9 cellular contexts compared by ENCODE assay signal in the genomic region with DNA sequence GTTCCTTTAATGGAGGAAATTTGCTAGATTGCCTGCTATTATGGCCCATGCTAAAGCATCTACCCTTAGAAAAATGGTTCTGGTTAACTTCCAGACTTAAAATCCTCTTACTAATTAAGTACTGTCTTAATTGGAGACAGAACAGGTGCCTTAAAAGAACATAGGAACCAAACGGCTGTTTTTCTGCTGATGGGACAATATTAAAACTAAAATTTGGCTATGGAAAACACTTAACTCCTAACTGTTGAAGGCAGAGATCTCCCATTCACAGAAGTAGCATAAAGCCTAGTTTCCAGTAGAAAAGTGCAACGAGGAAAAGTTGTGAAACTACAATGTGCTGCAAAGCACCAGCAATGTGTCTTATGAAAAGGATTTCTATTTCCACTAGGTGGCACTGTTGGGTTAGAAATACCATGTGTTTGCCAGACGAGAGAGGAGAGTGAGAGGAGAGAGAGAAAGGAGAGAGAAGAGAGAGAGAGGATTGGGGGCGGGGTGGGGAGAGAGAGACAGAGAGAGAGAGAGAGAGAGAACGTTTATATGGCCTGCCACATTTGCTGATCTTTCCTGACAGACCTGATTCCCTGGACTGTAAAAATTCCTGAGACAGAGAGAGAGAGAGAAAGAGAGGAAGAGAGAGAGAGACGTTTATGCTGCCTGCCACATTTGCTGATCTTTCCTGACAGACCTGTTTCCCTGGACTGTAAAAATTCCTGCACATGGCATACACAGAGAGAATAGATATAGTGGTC. TPM values are rescaled to one million over a fixed set of nuclear protein-coding genes. Genes with fewer than 3 reads are reported as not detected.
DNase-seq lines count a peak whose midpoint lies in the region; ATAC-seq, FAIRE-seq and TF ChIP-seq lines count a peak whose summit lies in the region.
"Had no signal": no experiment of that assay in that cellular context is flagged by ENCODE, and none has a peak within 500 bp of the region (broad histone marks: within the 10 kb centered on the region; RNA-seq: fewer than 3 reads in every experiment).

No MANE protein-coding gene starts in this region.

- TF ChIP-seq RAD21 in GM12878 (IDR thresholded peaks at IDR 0.05; ENCODE audit: insufficient read depth, low read depth, low read length), result peak; percentile 73

- H2AFZ ChIP-seq in GM12878 (ENCODE audit: control insufficient read depth, low read depth, low read length), result no peak overlapping the region

- no TSS peak for BruUV-seq in Caco-2 (replicated peaks; lab: Mats Ljungman, UMichigan)
- BruUV-seq in GM12878 (replicated peaks; lab: Mats Ljungman, UMichigan), result no TSS peak

- no peak overlapping the region for H3K9ac ChIP-seq in GM12878 (ENCODE audit: control insufficient read depth, insufficient read depth, low read length)

- peaks cover 18% of the 10 kb centered on the region for H3K9me3 Mint-ChIP-seq in Caco-2 (ENCODE audit: unreplicated experiment)

- H3K4me2 ChIP-seq in GM12878 (ENCODE audit: control insufficient read depth, insufficient read depth), result no peak overlapping the region

- H3K27me3 Mint-ChIP-seq in Caco-2 (ENCODE audit: insufficient read depth, unreplicated experiment), result peaks cover 3% of the 10 kb centered on the region

- H3K4me1 ChIP-seq in Caco-2 (no peaks in the 10 kb centered on the region), GM12878 (ENCODE audit: control insufficient read depth, insufficient read depth, low read length) (no peaks in the 10 kb centered on the region), suprapubic skin (peaks cover 6% of the 10 kb centered on the region)

- in situ Hi-C loops in GM12878 (cut with MboI), result no loop called here

- H3K4me3 ChIP-seq in Caco-2 (ENCODE audit: low read depth, low read length) (no peak overlapping the region), GM12878 (no peak overlapping the region), suprapubic skin (no peak overlapping the region)

- CTCF ChIA-PET in Caco-2 (lab: Charles Lee) (interaction anchor here (0.6 to 1.8 kb wide), 4 partner anchors 14 to 1458 kb away, joined by 3 to 10 read pairs (median 4); no protein-coding TSS in a partner anchor), GM12878 (lab: Yijun Ruan, JAX) (interaction anchor here (1.5 to 5.0 kb wide), 3 partner anchors 13 to 19 kb away, joined by 5 to 28 read pairs (median 13); no protein-coding TSS in a partner anchor)

- H3K36me3 ChIP-seq in Caco-2 (ENCODE audit: control insufficient read depth, insufficient read depth, low read length), result no peaks in the 10 kb centered on the region
- no peaks in the 10 kb centered on the region for H3K36me3 ChIP-seq in GM12878 (ENCODE audit: control insufficient read depth in 2 of 2, insufficient read depth in 2 of 2, low read length in 1 of 2)
- H3K36me3 ChIP-seq in suprapubic skin, result no peaks in the 10 kb centered on the region

- H3K4me3 Mint-ChIP-seq in Caco-2 (ENCODE audit: unreplicated experiment), result peak overlapping the region; percentile 45

- TF ChIP-seq EP300 in GM12878 (IDR thresholded peaks at IDR 0.05; ENCODE audit: borderline replicate concordance in 1 of 2, control insufficient read depth in 1 of 2, low read depth in 2 of 2, low read length in 2 of 2), result no peak
- no peak for TF ChIP-seq EP300 in suprapubic skin (IDR thresholded peaks at IDR 0.05)

- H3K27ac ChIP-seq in GM12878 (ENCODE audit: control insufficient read depth, insufficient read depth), result no peak overlapping the region
- no peak overlapping the region for H3K27ac ChIP-seq in suprapubic skin

- no peaks in the 10 kb centered on the region for H3K79me2 ChIP-seq in GM12878 (ENCODE audit: control insufficient read depth, insufficient read depth, low read length)

- TF ChIP-seq POLR2A in GM12878 (IDR thresholded peaks at IDR 0.05; ENCODE audit: low read depth, low read length) (no peak), suprapubic skin (IDR thresholded peaks at IDR 0.05) (no peak)

- ATAC-seq in GM18868 (IDR thresholded peaks at IDR 0.05; ENCODE audit: unreplicated experiment), result peak; percentile 88
- ATAC-seq in HG03135 (IDR thresholded peaks at IDR 0.05; ENCODE audit: unreplicated experiment), result peak; percentile 59
- ATAC-seq in GM12878, result peak; percentile 95

- FAIRE-seq in GM12878 (lab: Jason Lieb, UNC), result peak; percentile 75

- intact Hi-C loops in Caco-2 (cut with micrococcal nuclease; ENCODE audit: unreplicated experiment) (loop anchor here (1.0 to 2.0 kb wide), 4 partner anchors 13 to 367 kb away; no protein-coding TSS in a partner anchor), GM12878 (cut with micrococcal nuclease; ENCODE audit: unreplicated experiment) (loop anchor here (1.0 to 5.0 kb wide), 2 partner anchors 13 to 185 kb away; no protein-coding TSS in a partner anchor)

- DNase-seq in Caco-2, result peak; percentile 57 to 78
- peak; percentile 21 for DNase-seq in NCI-H446 treated with DMSO at 0.1 percent for 48 hours (lab: John Stamatoyannopoulos, UW)
- peak; percentile 9 for DNase-seq in GM12878 (ENCODE audit: low read depth, low spot score)
- peak; percentile 82 for DNase-seq in iris pigment epithelial cell (ENCODE audit: low read depth)
- DNase-seq in suprapubic skin (ENCODE audit: low spot score in 2 of 2), result no peak
- no peak for DNase-seq in stimulated activated CD4-positive, alpha-beta T cell treated with anti-CD3 and anti-CD28 coated beads, Interleukin-4, amount 100 ng/mL, for 4 hours

- TF ChIP-seq CTCF in Caco-2 (IDR thresholded peaks at IDR 0.05; ENCODE audit: insufficient read depth in 1 of 2, low read depth in 1 of 2, low read length in 1 of 2, severe bottlenecking in 1 of 2, unreplicated experiment in 1 of 2) (peak; percentile 72 to 76), GM12878 (IDR thresholded peaks at IDR 0.05 in 2 of 3, conservative IDR thresholded peaks at IDR 0.05 in 1 of 3; ENCODE audit: control insufficient read depth in 2 of 3, extremely low read depth in 1 of 3, insufficient read depth in 1 of 3, low read depth in 3 of 3, low read length in 3 of 3) (peak; percentile 42 to 67 (median 58); a peak in 5 of 6 replicates), suprapubic skin (IDR thresholded peaks at IDR 0.05) (peak; percentile 20 to 24)

- WGBS in GM12878 (ENCODE audit: insufficient coverage, insufficient replicate concordance, low lambda C conversion rate, missing lambda C conversion rate), result 0% methylated on average over 4 of the region's 6 CpGs
- 11% methylated on average over 6 of the region's 6 CpGs for WGBS in suprapubic skin

- H3K27me3 ChIP-seq in Caco-2 (replicated peaks; ENCODE audit: control insufficient read depth, insufficient read depth, low read length) (no peaks in the 10 kb centered on the region; the same call in 1 of the 2 replicates), GM12878 (replicated peaks in 1 of 2; ENCODE audit: control insufficient read depth in 2 of 2, insufficient read depth in 2 of 2, low read length in 1 of 2) (no peaks in the 10 kb centered on the region; a peak in 1 of 4 replicates), suprapubic skin (no peaks in the 10 kb centered on the region)

- H3K27ac Mint-ChIP-seq in Caco-2 (ENCODE audit: unreplicated experiment), result no peak overlapping the region

- no peaks in the 10 kb centered on the region for H3K36me3 Mint-ChIP-seq in Caco-2 (ENCODE audit: insufficient read depth, unreplicated experiment)

- RAD21 ChIA-PET in GM12878 (lab: Charles Lee; ENCODE audit: unreplicated experiment), result no interaction called here

- SMC1A ChIA-PET in GM12878 (lab: Charles Lee; ENCODE audit: uncharacterized antibody, unreplicated experiment), result interaction anchor here (0.7 to 1.8 kb wide), 4 partner anchors 13 to 1984 kb away, joined by 3 to 4 read pairs (median 4); no protein-coding TSS in a partner anchor

- peaks cover 12% of the 10 kb centered on the region for H3K4me1 Mint-ChIP-seq in Caco-2 (ENCODE audit: low read depth, unreplicated experiment)

- no peaks in the 10 kb centered on the region for H4K20me1 ChIP-seq in GM12878 (ENCODE audit: control insufficient read depth, insufficient read depth)

- H3K9me3 ChIP-seq in Caco-2 (peaks cover 3% of the 10 kb centered on the region; the same call in 1 of the 2 replicates), GM12878 (replicated peaks; ENCODE audit: control insufficient read depth, insufficient read depth, low read length) (no peaks in the 10 kb centered on the region; the same call in 2 of the 3 replicates), suprapubic skin (no peaks in the 10 kb centered on the region)

- POLR2A ChIA-PET in Caco-2 (lab: Charles Lee), result no interaction called here
- POLR2A ChIA-PET in GM12878 (lab: Charles Lee), result no interaction called here

TF ChIP-seq in GM12878, 131 proteins besides CTCF, POLR2A, EP300 and RAD21 (continues in another document):
- TF ChIP-seq ZZZ3 (IDR thresholded peaks at IDR 0.05; ENCODE audit: control insufficient read depth, insufficient read length, low read depth), result peak; percentile 51

RNA-seq across cellular contexts. Expression of gene FAM181B, which starts 51.5 kb away (rescaled TPM):
- total RNA-seq in Caco-2 (2022) (not detected in 2 replicates), GM12878 (2014; rRNA removed) (not detected in 2 replicates), GM12878 (2014; rRNA removed; fragmentation: Illumina TruSeq; extraction: Trizol) (not detected in 2 replicates), GM12878 (2021) (not detected in 2 replicates), suprapubic skin (under 1 TPM; 0.18 to 0.42 (median 0.31) TPM)
- not detected in 2 replicates for total RNA-seq in GM12878 (2013; cell fraction: nucleolus; rRNA removed)
- not detected for polyA plus RNA-seq in GM12878 (2011; ENCODE audit: low read depth)
- polyA plus RNA-seq in GM12878 (2011; rRNA removed) (not detected in 2 replicates), GM12878 (2014; fragmentation: Illumina TruSeq; extraction: Trizol) (not detected in 2 replicates), GM12878 (2014; fragmentation: Nextera tagmentation; extraction: Ambion mirVana) (not detected), GM12878 (2014; rRNA removed) (not detected in 2 replicates), GM12878 (2016; fragmentation: Nextera tagmentation; extraction: Ambion mirVana) (not detected)
- polyA plus RNA-seq in GM12878 (2011; cell fraction: cytosol; rRNA removed), result not detected in 2 replicates
- polyA plus RNA-seq in GM12878 (2011; cell fraction: nucleus; rRNA removed), result not detected in 2 replicates
- not detected in 2 replicates for polyA plus RNA-seq in GM12878 (2012)
- not detected in 2 replicates for polyA minus RNA-seq in GM12878 (2011; rRNA and poly(A)+ RNA removed)
- not detected in 2 replicates for polyA minus RNA-seq in GM12878 (2011; cell fraction: cytosol; rRNA and poly(A)+ RNA removed)
- not detected in 2 replicates for polyA minus RNA-seq in GM12878 (2011; cell fraction: nucleus; rRNA and poly(A)+ RNA removed)
- total RNA-seq: activated CD8-positive, alpha-beta memory T cell treated with anti-CD3 and anti-CD28 coated beads for 36 hours had no signal

Comparison
In these comparisons a context has a peak if more than half of its experiments do, and no peak if none do; other contexts are left out.
1. DNase-seq: peak in Caco-2 (2 of 2), NCI-H446 treated with DMSO at 0.1 percent for 48 hours (single experiment), GM12878 (single experiment) and iris pigment epithelial cell (single experiment); none in suprapubic skin (0 of 2) and stimulated activated CD4-positive, alpha-beta T cell treated with anti-CD3 and anti-CD28 coated beads, Interleukin-4, amount 100 ng/mL, for 4 hours (0 of 2).
2. CTCF ChIP-seq: peak in every context shown above with its lines; median percentile 74 in Caco-2; 58 in GM12878; 22 in suprapubic skin.
3. Peak in every context shown above with its lines, with median percentiles within 50 percentile points of each other: ATAC-seq.